Comparison of ENCODE assay signal across 1 cellular context in genomic region chr7:157010588-157011332, GRCh38.
TF ChIP-seq lines count a peak whose summit lies in the region.

Gene MNX1, minus strand, starts transcription at chr7:157010663. Its CDS starts 313 bp downstream, at chr7:157010350.

TF ChIP-seq in HepG2, 621 proteins besides CTCF, POLR2A, EP300 and RAD21 (continued from another document and continues in another):
- no peak for TF ChIP-seq ATF5 (CRISPR knock-in tag; IDR thresholded peaks at IDR 0.05; ENCODE audit: low read depth)
- TF ChIP-seq ZNF33A (CRISPR knock-in tag; IDR thresholded peaks at IDR 0.05; ENCODE audit: borderline replicate concordance): no peak
- TF ChIP-seq BCL6 (CRISPR knock-in tag; IDR thresholded peaks at IDR 0.05): no peak; the same call in 1 of the 2 replicates
- no peak for TF ChIP-seq ZKSCAN5 (CRISPR knock-in tag; IDR thresholded peaks at IDR 0.05)
- no peak for TF ChIP-seq ELF4 (CRISPR knock-in tag; IDR thresholded peaks at IDR 0.05; ENCODE audit: borderline replicate concordance)
- TF ChIP-seq HBP1 (CRISPR knock-in tag; IDR thresholded peaks at IDR 0.05; ENCODE audit: low read depth): no peak; the same call in 1 of the 2 replicates
- TF ChIP-seq MNT (IDR thresholded peaks at IDR 0.05): no peak
- TF ChIP-seq ZNF850 (CRISPR knock-in tag; conservative IDR thresholded peaks at IDR 0.05): no peak
- no peak for TF ChIP-seq KAT8 (CRISPR knock-in tag; IDR thresholded peaks at IDR 0.05)
- no peak for TF ChIP-seq MLLT10 (CRISPR knock-in tag; IDR thresholded peaks at IDR 0.05)
- TF ChIP-seq RELA (CRISPR knock-in tag; IDR thresholded peaks at IDR 0.05): no peak
- no peak for TF ChIP-seq ZBTB43 (CRISPR knock-in tag; conservative IDR thresholded peaks at IDR 0.05)
- no peak for TF ChIP-seq ZNF746 (CRISPR knock-in tag; IDR thresholded peaks at IDR 0.05)
- peak; percentile 55 for TF ChIP-seq TAF1 (CRISPR knock-in tag; IDR thresholded peaks at IDR 0.05)
- TF ChIP-seq EED (CRISPR knock-in tag; IDR thresholded peaks at IDR 0.05): no peak
- no peak for TF ChIP-seq JUND (CRISPR knock-in tag; IDR thresholded peaks at IDR 0.05)
- no peak for TF ChIP-seq FOXJ3 (CRISPR knock-in tag; IDR thresholded peaks at IDR 0.05; ENCODE audit: borderline replicate concordance)
- peak; percentile 24; the same call in 1 of the 2 replicates for TF ChIP-seq ZNF275 (CRISPR knock-in tag; IDR thresholded peaks at IDR 0.05; ENCODE audit: borderline replicate concordance)
- TF ChIP-seq ZNF441 (CRISPR knock-in tag; IDR thresholded peaks at IDR 0.05; ENCODE audit: borderline replicate concordance): no peak
- TF ChIP-seq CCAR2 (optimal IDR thresholded peaks at IDR 0.05; ENCODE audit: low read depth, low read length): no peak
- TF ChIP-seq CEBPG (CRISPR knock-in tag; IDR thresholded peaks at IDR 0.05): no peak
- TF ChIP-seq ZNF576 (CRISPR knock-in tag; IDR thresholded peaks at IDR 0.05): no peak
- TF ChIP-seq ZMYM4 (CRISPR knock-in tag; IDR thresholded peaks at IDR 0.05): peak; percentile 26; the same call in 1 of the 2 replicates
- TF ChIP-seq TRAFD1 (CRISPR knock-in tag; IDR thresholded peaks at IDR 0.05; ENCODE audit: borderline replicate concordance): no peak
- no peak; the same call in 1 of the 2 replicates for TF ChIP-seq POGZ (CRISPR knock-in tag; IDR thresholded peaks at IDR 0.05)
- no peak for TF ChIP-seq ZBTB38 (CRISPR knock-in tag; IDR thresholded peaks at IDR 0.05)
- TF ChIP-seq ZHX2 (IDR thresholded peaks at IDR 0.05; ENCODE audit: low read depth): no peak
- TF ChIP-seq ZHX2 (CRISPR knock-in tag; IDR thresholded peaks at IDR 0.05; ENCODE audit: borderline replicate concordance): no peak
- no peak for TF ChIP-seq ZNF773 (CRISPR knock-in tag; IDR thresholded peaks at IDR 0.05; ENCODE audit: borderline replicate concordance)
- TF ChIP-seq HMG20A (CRISPR knock-in tag; IDR thresholded peaks at IDR 0.05; ENCODE audit: borderline replicate concordance): no peak
- TF ChIP-seq SNAPC5 (CRISPR knock-in tag; IDR thresholded peaks at IDR 0.05; ENCODE audit: borderline replicate concordance): no peak
- no peak for TF ChIP-seq CHD2 (IDR thresholded peaks at IDR 0.05; ENCODE audit: low read depth, low read length)
- no peak for TF ChIP-seq JDP2 (CRISPR knock-in tag; IDR thresholded peaks at IDR 0.05; ENCODE audit: borderline replicate concordance)
- no peak for TF ChIP-seq ZNF512 (CRISPR knock-in tag; IDR thresholded peaks at IDR 0.05)
- no peak for TF ChIP-seq SMC3 (IDR thresholded peaks at IDR 0.05; ENCODE audit: low read length)
- peak; percentile 77 for TF ChIP-seq SP4 (CRISPR knock-in tag; IDR thresholded peaks at IDR 0.05)
- no peak for TF ChIP-seq HNF4A (CRISPR knock-in tag; IDR thresholded peaks at IDR 0.05)
- no peak for TF ChIP-seq FOSL2 (CRISPR knock-in tag; IDR thresholded peaks at IDR 0.05)
- no peak for TF ChIP-seq KDM5B (CRISPR knock-in tag; IDR thresholded peaks at IDR 0.05; ENCODE audit: borderline replicate concordance)
- no peak for TF ChIP-seq CHD4 (IDR thresholded peaks at IDR 0.05; ENCODE audit: borderline replicate concordance, low read length)
- TF ChIP-seq HNRNPH1 (optimal IDR thresholded peaks at IDR 0.05; ENCODE audit: low read depth, low read length): no peak
- TF ChIP-seq TBX3 (IDR thresholded peaks at IDR 0.05; ENCODE audit: borderline replicate concordance): no peak
- no peak for TF ChIP-seq ZNF549 (CRISPR knock-in tag; IDR thresholded peaks at IDR 0.05)
- no peak for TF ChIP-seq BRD4 (CRISPR knock-in tag; IDR thresholded peaks at IDR 0.05)
- no peak for TF ChIP-seq TFE3 (CRISPR knock-in tag; IDR thresholded peaks at IDR 0.05)
- no peak for TF ChIP-seq ZNF335 (CRISPR knock-in tag; IDR thresholded peaks at IDR 0.05)
- TF ChIP-seq ZMAT5 (CRISPR knock-in tag; IDR thresholded peaks at IDR 0.05; ENCODE audit: borderline replicate concordance, low read depth): no peak
- TF ChIP-seq AHR (CRISPR knock-in tag; IDR thresholded peaks at IDR 0.05): no peak
- TF ChIP-seq ONECUT2 (CRISPR knock-in tag; IDR thresholded peaks at IDR 0.05): no peak
- TF ChIP-seq PAX8 (CRISPR knock-in tag; IDR thresholded peaks at IDR 0.05; ENCODE audit: borderline replicate concordance): no peak; the same call in 1 of the 2 replicates
- TF ChIP-seq ZNF552 (CRISPR knock-in tag; IDR thresholded peaks at IDR 0.05; ENCODE audit: borderline replicate concordance): no peak
- TF ChIP-seq NFYC (CRISPR knock-in tag; IDR thresholded peaks at IDR 0.05): peak; percentile 69
- no peak for TF ChIP-seq MIER3 (CRISPR knock-in tag; IDR thresholded peaks at IDR 0.05; ENCODE audit: borderline replicate concordance)
